In the genomic region with DNA sequence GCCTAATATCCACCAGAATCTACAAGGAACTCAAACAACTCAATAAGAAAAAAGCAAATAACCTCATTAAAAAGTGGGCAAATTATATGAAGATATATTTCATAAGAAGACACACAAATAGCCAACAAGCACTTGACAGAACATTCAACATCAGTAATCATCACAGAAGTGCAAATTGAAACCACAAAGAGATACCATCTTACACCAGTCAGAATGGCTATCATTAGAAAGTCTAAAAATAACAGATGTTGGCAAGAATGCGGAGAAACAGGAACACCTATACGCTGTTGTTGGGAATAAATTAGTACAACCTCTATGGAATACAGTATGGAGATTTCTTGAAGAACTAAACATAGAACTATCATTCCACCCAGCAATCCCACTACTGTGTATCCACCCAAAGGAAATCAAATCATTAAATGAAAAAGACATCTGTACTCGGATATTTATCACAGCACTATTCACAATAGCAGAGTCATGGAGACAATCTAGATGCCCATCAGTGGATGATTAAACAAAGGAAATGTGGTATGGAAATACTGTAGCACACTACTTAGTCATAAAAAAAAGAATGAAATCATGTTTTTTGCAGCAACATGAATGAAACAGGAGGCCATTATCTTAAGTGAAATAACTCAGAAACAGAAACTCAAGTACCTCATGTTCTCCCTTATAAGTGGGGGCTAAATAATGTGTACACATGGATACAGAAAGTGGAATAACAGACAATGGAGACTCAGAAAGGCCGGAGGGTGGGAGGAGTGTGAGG, we compare ENCODE assay signal across 16 cellular contexts.
A peak's percentile ranks its signal among the peaks of the same experiment; 100 is the strongest.
DNase-seq lines count a peak whose midpoint lies in the region; ATAC-seq and TF ChIP-seq lines count a peak whose summit lies in the region.
"Had no signal": no experiment of that assay in that cellular context is flagged by ENCODE, and none has a peak within 500 bp of the region (broad histone marks: within the 10 kb centered on the region; RNA-seq: fewer than 3 reads in every experiment).

No MANE protein-coding gene starts in this region.

- H3K9me3 ChIP-seq in SJSA1 (replicated peaks): no peaks in the 10 kb centered on the region; the same call in 1 of the 2 replicates
- H3K9me3 ChIP-seq in gastroesophageal sphincter: no peaks in the 10 kb centered on the region
- H3K9me3 ChIP-seq in MG63: peaks cover 12% of the 10 kb centered on the region; the same call in 1 of the 2 replicates
- H3K9me3 ChIP-seq: adrenal gland, uterus had no signal

- no peak for ATAC-seq in gastroesophageal sphincter
- ATAC-seq: activated CD8-positive, alpha-beta T cell treated with anti-CD3 and anti-CD28 coated beads, Interleukin-2, amount 10 ng/mL, durations not matched to agents 7 days and 5 days; HepG2; sciatic nerve had no signal

- TF ChIP-seq POLR2A in gastroesophageal sphincter (IDR thresholded peaks at IDR 0.05): no peak

- H3K4me1 ChIP-seq in ACC112 (ENCODE audit: control insufficient read depth, insufficient read depth, low read length, unreplicated experiment) (peaks cover 23% of the 10 kb centered on the region), SJSA1 (replicated peaks) (peaks cover 40% of the 10 kb centered on the region), gastroesophageal sphincter (no peaks in the 10 kb centered on the region)
- H3K4me1 ChIP-seq: adrenal gland, left ventricle myocardium inferior, uterus had no signal

- H3K4me3 ChIP-seq in ACC112 (ENCODE audit: low read depth, low read length) (no peak overlapping the region), SJSA1 (no peak overlapping the region), fibroblast of mammary gland (ENCODE audit: control insufficient read depth, low read depth, low read length) (no peak overlapping the region), gastroesophageal sphincter (no peak overlapping the region), MG63 (no peak overlapping the region)
- H3K4me3 ChIP-seq: adrenal gland, left ventricle myocardium inferior, uterus had no signal

- no peaks in the 10 kb centered on the region for H3K79me2 ChIP-seq in ACC112 (ENCODE audit: control insufficient read depth, insufficient read depth, low read length, unreplicated experiment)

- TF ChIP-seq EP300 in gastroesophageal sphincter (IDR thresholded peaks at IDR 0.05): no peak

- TF ChIP-seq CTCF in fibroblast of mammary gland (conservative IDR thresholded peaks at IDR 0.05; ENCODE audit: control insufficient read depth, insufficient read depth, low read depth, low read length): no peak
- TF ChIP-seq CTCF in gastroesophageal sphincter (IDR thresholded peaks at IDR 0.05): no peak

- no peaks in the 10 kb centered on the region for H3K36me3 ChIP-seq in ACC112 (ENCODE audit: insufficient read depth, low read length)
- no peaks in the 10 kb centered on the region for H3K36me3 ChIP-seq in SJSA1
- H3K36me3 ChIP-seq in gastroesophageal sphincter: no peaks in the 10 kb centered on the region
- H3K36me3 ChIP-seq in MG63: peaks cover 2% of the 10 kb centered on the region; the same call in 1 of the 2 replicates
- H3K36me3 ChIP-seq: adrenal gland, left ventricle myocardium inferior, uterus had no signal

- H2AFZ ChIP-seq in ACC112 (ENCODE audit: low read length, unreplicated experiment): peak overlapping the region; percentile 71

- H3K27ac ChIP-seq in ACC112 (ENCODE audit: low read depth, low read length) (peak overlapping the region; percentile 67), SJSA1 (peak overlapping the region; percentile 63), caudate nucleus (ENCODE audit: low read depth, low read length) (no peak overlapping the region), gastroesophageal sphincter (no peak overlapping the region)
- H3K27ac ChIP-seq: adrenal gland, left ventricle myocardium inferior, uterus had no signal

- DNase-seq in HT1080 (ENCODE audit: low read depth): peak; percentile 66
- no peak for DNase-seq in SJSA1 (ENCODE audit: low read depth in 1 of 2, low spot score in 2 of 2)
- peak; percentile 29 for DNase-seq in fibroblast of mammary gland (ENCODE audit: low read depth)
- DNase-seq in caudate nucleus (lab: John Stamatoyannopoulos, UW): no peak
- no peak for DNase-seq in glomerular visceral epithelial cell (ENCODE audit: extremely low spot score)
- DNase-seq in MG63: no peak
- DNase-seq: activated CD8-positive, alpha-beta T cell treated with anti-CD3 and anti-CD28 coated beads, Interleukin-2, amount 10 ng/mL, durations not matched to agents 7 days and 5 days; adrenal gland; cerebellar nuclear complex; left ventricle myocardium inferior; stimulated activated CD4-positive, alpha-beta T cell treated with anti-CD3 and anti-CD28 coated beads, Interleukin-2, amount 100 ng/mL, for 24 hours; uterus had no signal

- H3K27me3 ChIP-seq in ACC112 (ENCODE audit: insufficient read depth, low read length) (no peaks in the 10 kb centered on the region), SJSA1 (replicated peaks) (no peaks in the 10 kb centered on the region), gastroesophageal sphincter (no peaks in the 10 kb centered on the region), MG63 (no peaks in the 10 kb centered on the region)
- H3K27me3 ChIP-seq: adrenal gland, uterus had no signal

- 65 to 72% methylated on average over 4 of the region's 4 CpGs for WGBS in gastroesophageal sphincter (ENCODE audit: low coverage in 1 of 2), 2 donors

Comparison
In these comparisons a context has a peak if more than half of its experiments do, and no peak if none do; other contexts are left out.
1. H3K27ac ChIP-seq: peak in ACC112 (single experiment) and SJSA1 (single experiment); none in caudate nucleus (single experiment) and gastroesophageal sphincter (0 of 4).
2. DNase-seq: peak in HT1080 (single experiment) and fibroblast of mammary gland (single experiment); none in SJSA1 (0 of 2), caudate nucleus (0 of 61), glomerular visceral epithelial cell (single experiment) and MG63 (single experiment).